10 cellular contexts compared by ENCODE assay signal in the genomic region with DNA sequence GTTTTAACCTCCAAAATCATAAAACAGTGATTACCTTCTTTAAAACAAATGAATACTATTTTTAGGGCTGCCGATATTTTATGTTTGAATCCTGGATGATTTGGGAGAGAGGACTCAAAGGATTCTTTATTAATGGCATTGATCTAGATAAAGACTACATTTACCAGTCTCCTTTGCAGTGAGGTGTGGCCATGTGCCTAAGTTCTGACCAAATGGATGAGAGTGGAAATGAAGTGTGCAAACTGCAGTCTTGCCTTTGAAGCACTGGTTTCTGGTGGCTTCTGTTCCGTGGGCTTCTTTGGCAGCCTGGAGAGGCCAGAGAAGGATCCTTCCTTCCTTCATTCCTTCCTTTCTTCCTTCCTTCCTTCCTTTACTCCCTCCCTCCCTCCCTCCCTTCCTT. TPM values are rescaled to one million over a fixed set of nuclear protein-coding genes. Genes with fewer than 3 reads are reported as not detected.
"Had no signal": no experiment of that assay in that cellular context is flagged by ENCODE, and none has a peak within 500 bp of the region (broad histone marks: within the 10 kb centered on the region; RNA-seq: fewer than 3 reads in every experiment).

No MANE protein-coding gene starts in this region.

- H3K4me1 ChIP-seq: HAP-1 had no signal

- H3K9ac ChIP-seq: GM23248 had no signal

- DNase-seq: GM23248, GOT3, H7, H9, HCEC 1CT, HFFc6 had no signal

- H3K27ac ChIP-seq: GM23248 had no signal

- FAIRE-seq: H54 had no signal

- ATAC-seq: GM23338, HCT116 had no signal

- H3K4me3 ChIP-seq: GM23248, GM23338, HAP-1 had no signal

- H3K4me2 ChIP-seq: GM23338 had no signal

- H2AFZ ChIP-seq: GM23248, GM23338 had no signal

- H3K9me3 ChIP-seq: HAP-1 had no signal

- H3K36me3 ChIP-seq: HAP-1 had no signal

RNA-seq across cellular contexts. Expression of a gene that starts 24.3 kb away (rescaled TPM):
- total RNA-seq: GM23248, HFFc6 had no signal
- polyA plus RNA-seq: GM23248 had no signal
